Comparison of ENCODE assay signal across 14 cellular contexts in the genomic region with DNA sequence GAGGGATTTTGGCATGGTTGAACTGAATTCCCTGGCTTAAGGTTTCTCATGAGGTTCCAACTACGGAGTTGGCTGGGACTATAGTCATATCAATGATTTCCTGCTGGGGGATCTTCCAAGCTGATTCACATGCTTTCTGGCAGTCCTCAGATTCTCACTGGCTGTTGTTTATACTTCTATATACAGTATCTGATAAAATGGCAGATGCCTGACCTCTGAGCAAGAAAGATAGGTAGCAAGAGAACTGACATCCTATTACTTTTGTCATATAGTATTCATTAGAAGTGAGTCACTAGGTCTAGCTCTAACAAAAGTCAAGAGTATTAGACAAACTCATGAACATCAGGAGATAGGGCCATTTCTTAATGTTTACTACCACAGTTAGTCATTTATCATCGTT.
"Had no signal": no experiment of that assay in that cellular context is flagged by ENCODE, and none has a peak within 500 bp of the region (broad histone marks: within the 10 kb centered on the region; RNA-seq: fewer than 3 reads in every experiment).

No MANE protein-coding gene starts in this region.

- H3K27me3 ChIP-seq: ascending aorta, tibial artery had no signal

- H3K36me3 Mint-ChIP-seq: activated naive CD8-positive, alpha-beta T cell treated with anti-CD3 and anti-CD28 coated beads, Interleukin-2, amount 10 ng/mL, durations not matched to agents 7 days and 5 days; naive B cell had no signal

- H3K4me3 ChIP-seq: ascending aorta, tibial artery had no signal

- H3K4me1 Mint-ChIP-seq: activated naive CD8-positive, alpha-beta T cell treated with anti-CD3 and anti-CD28 coated beads, Interleukin-2, amount 10 ng/mL, durations not matched to agents 7 days and 5 days; naive B cell had no signal

- H3K36me3 ChIP-seq: ascending aorta, tibial artery had no signal

- H3K27ac Mint-ChIP-seq: activated naive CD8-positive, alpha-beta T cell treated with anti-CD3 and anti-CD28 coated beads, Interleukin-2, amount 10 ng/mL, durations not matched to agents 7 days and 5 days; activated T-helper 1 cell treated with anti-CD3 and anti-CD28 coated beads, Interleukin-12 subunit alpha, Interleukin-12 subunit beta, Interleukin-2, Interleukin-4 antibody, amounts not matched to agents 30 ng/mL and 10 ng/mL and 1 ng/mL, durations not matched to agents 14 hours and 24 hours and 36 hours; effector memory CD8-positive, alpha-beta T cell; naive B cell had no signal

- ATAC-seq: effector memory CD8-positive, alpha-beta T cell; left lobe of liver had no signal

- H3K27ac ChIP-seq: ascending aorta, epithelial cell of prostate, parathyroid adenoma, tibial artery had no signal

- H3K27me3 Mint-ChIP-seq: activated naive CD8-positive, alpha-beta T cell treated with anti-CD3 and anti-CD28 coated beads, Interleukin-2, amount 10 ng/mL, durations not matched to agents 7 days and 5 days; effector memory CD8-positive, alpha-beta T cell; naive B cell had no signal

- DNase-seq: activated CD4-positive, alpha-beta T cell treated with anti-CD3 and anti-CD28 coated beads, Interleukin-2, amount 50 U/mL, for 1 hour; activated naive CD8-positive, alpha-beta T cell treated with anti-CD3 and anti-CD28 coated beads, Interleukin-2, amount 10 ng/mL, durations not matched to agents 7 days and 5 days; cerebellar nuclear complex; dermis blood vessel endothelial cell; effector memory CD8-positive, alpha-beta T cell; naive B cell; stimulated activated CD4-positive, alpha-beta T cell treated with anti-CD3 and anti-CD28 coated beads, Interleukin-4, amount 100 ng/mL, for 1 hour; stimulated activated naive CD4-positive, alpha-beta T cell; tibial artery had no signal

- H3K4me3 Mint-ChIP-seq: activated naive CD8-positive, alpha-beta T cell treated with anti-CD3 and anti-CD28 coated beads, Interleukin-2, amount 10 ng/mL, durations not matched to agents 7 days and 5 days; activated T-helper 1 cell treated with anti-CD3 and anti-CD28 coated beads, Interleukin-12 subunit alpha, Interleukin-12 subunit beta, Interleukin-2, Interleukin-4 antibody, amounts not matched to agents 30 ng/mL and 10 ng/mL and 1 ng/mL, durations not matched to agents 14 hours and 24 hours and 36 hours; effector memory CD8-positive, alpha-beta T cell; naive B cell had no signal
